In genomic region chr10:1778570-1778969, GRCh38 we compare ENCODE assay signal across 38 cellular contexts. TPM values are rescaled to one million over a fixed set of nuclear protein-coding genes. Genes with fewer than 3 reads are reported as not detected.
DNase-seq lines count a peak whose midpoint lies in the region; ATAC-seq and TF ChIP-seq lines count a peak whose summit lies in the region.
"Had no signal": no experiment of that assay in that cellular context is flagged by ENCODE, and none has a peak within 500 bp of the region (broad histone marks: within the 10 kb centered on the region; RNA-seq: fewer than 3 reads in every experiment).

No MANE protein-coding gene starts in this region.

- CTCF ChIA-PET in activated CD4-positive, alpha-beta T cell treated with anti-CD3 and anti-CD28 coated beads, Interleukin-2, amount 10 ng/mL, durations not matched to agents 7 days and 5 days (lab: Charles Lee), result no interaction called here

- H3K9me3 Mint-ChIP-seq in activated CD4-positive, alpha-beta T cell treated with anti-CD3 and anti-CD28 coated beads, Interleukin-2, amount 10 ng/mL, durations not matched to agents 24 days and 14 days, result no peaks in the 10 kb centered on the region
- H3K9me3 Mint-ChIP-seq in activated CD4-positive, alpha-beta T cell treated with anti-CD3 and anti-CD28 coated beads, Interleukin-2, amount 10 ng/mL, durations not matched to agents 7 days and 5 days, result peaks cover 2% of the 10 kb centered on the region
- H3K9me3 Mint-ChIP-seq: CD4-positive, alpha-beta T cell; CD4-positive, CD25-positive, alpha-beta regulatory T cell; CD8-positive, alpha-beta T cell had no signal

- POLR2A ChIA-PET in activated CD4-positive, alpha-beta T cell treated with anti-CD3 and anti-CD28 coated beads, Interleukin-2, amount 10 ng/mL, durations not matched to agents 7 days and 5 days (lab: Charles Lee), result no interaction called here

- no peak overlapping the region for H2AFZ ChIP-seq in neural cell (ENCODE audit: low read depth, low read length)

- no peaks in the 10 kb centered on the region for H3K9me2 ChIP-seq in neural cell (ENCODE audit: insufficient read depth, low read length)

- no peak overlapping the region for H3K9ac ChIP-seq in neural cell (ENCODE audit: low read length)
- H3K9ac ChIP-seq: BLaER1; BLaER1 treated with 17β-estradiol and CSF1 and Interleukin-3, amounts not matched to agents 10 nM and 100 nM had no signal

- no peaks in the 10 kb centered on the region for H3K4me1 Mint-ChIP-seq in activated CD4-positive, alpha-beta T cell treated with anti-CD3 and anti-CD28 coated beads, Interleukin-2, amount 10 ng/mL, durations not matched to agents 24 days and 14 days
- H3K4me1 Mint-ChIP-seq in activated CD4-positive, alpha-beta T cell treated with anti-CD3 and anti-CD28 coated beads, Interleukin-2, amount 10 ng/mL, durations not matched to agents 7 days and 5 days, result no peaks in the 10 kb centered on the region
- H3K4me1 Mint-ChIP-seq: B cell; CD14-positive monocyte; CD4-positive, alpha-beta memory T cell; CD4-positive, CD25-positive, alpha-beta regulatory T cell; CD8-positive, alpha-beta memory T cell had no signal

- no peaks in the 10 kb centered on the region for H3F3A ChIP-seq in neural cell (ENCODE audit: insufficient read depth, low read length, poor library complexity, severe bottlenecking)

- no peak for ATAC-seq in body of pancreas
- no peak for ATAC-seq in GM21619 (IDR thresholded peaks at IDR 0.05; ENCODE audit: unreplicated experiment)
- no peak for ATAC-seq in gastroesophageal sphincter
- ATAC-seq: A549; CD8-positive, alpha-beta T cell had no signal

- H3K4me2 ChIP-seq in neural cell (ENCODE audit: low read length), result no peak overlapping the region
- H3K4me2 ChIP-seq: A549; BLaER1; BLaER1 treated with 17β-estradiol and CSF1 and Interleukin-3, amounts not matched to agents 10 nM and 100 nM had no signal

- H3K36me3 ChIP-seq in esophagus muscularis mucosa, result no peaks in the 10 kb centered on the region
- no peaks in the 10 kb centered on the region for H3K36me3 ChIP-seq in neural cell (ENCODE audit: insufficient read depth, low read length)
- no peaks in the 10 kb centered on the region for H3K36me3 ChIP-seq in body of pancreas (replicated peaks in 1 of 2; ENCODE audit: insufficient read depth in 1 of 2, low read depth in 2 of 2)
- no peaks in the 10 kb centered on the region for H3K36me3 ChIP-seq in gastroesophageal sphincter
- H3K36me3 ChIP-seq: BE2C; BLaER1; BLaER1 treated with 17β-estradiol and CSF1 and Interleukin-3, amounts not matched to agents 10 nM and 100 nM had no signal

- H3K36me3 Mint-ChIP-seq in activated CD4-positive, alpha-beta T cell treated with anti-CD3 and anti-CD28 coated beads, Interleukin-2, amount 10 ng/mL, durations not matched to agents 24 days and 14 days (ENCODE audit: low read depth), result no peaks in the 10 kb centered on the region
- H3K36me3 Mint-ChIP-seq in activated CD4-positive, alpha-beta T cell treated with anti-CD3 and anti-CD28 coated beads, Interleukin-2, amount 10 ng/mL, durations not matched to agents 7 days and 5 days (ENCODE audit: low read depth), result no peaks in the 10 kb centered on the region
- H3K36me3 Mint-ChIP-seq: CD14-positive monocyte; CD4-positive, alpha-beta memory T cell; CD4-positive, CD25-positive, alpha-beta regulatory T cell; CD8-positive, alpha-beta memory T cell; CD8-positive, alpha-beta T cell had no signal

- 89% methylated on average over 10 of the region's 10 CpGs for WGBS in esophagus muscularis mucosa
- 72 to 79% methylated on average over 10 of the region's 10 CpGs for WGBS in body of pancreas, 2 donors
- WGBS in gastroesophageal sphincter (ENCODE audit: low coverage in 1 of 2), 2 donors, result 78 to 86% methylated on average over 8 to 9 of the region's 10 CpGs

- no peak overlapping the region for H3K4me3 Mint-ChIP-seq in activated CD4-positive, alpha-beta T cell treated with anti-CD3 and anti-CD28 coated beads, Interleukin-2, amount 10 ng/mL, durations not matched to agents 24 days and 14 days
- H3K4me3 Mint-ChIP-seq in activated CD4-positive, alpha-beta T cell treated with anti-CD3 and anti-CD28 coated beads, Interleukin-2, amount 10 ng/mL, durations not matched to agents 7 days and 5 days, result no peak overlapping the region
- H3K4me3 Mint-ChIP-seq: B cell; CD14-positive monocyte; CD4-positive, alpha-beta memory T cell; CD4-positive, alpha-beta T cell; CD4-positive, CD25-positive, alpha-beta regulatory T cell; CD8-positive, alpha-beta memory T cell; CD8-positive, alpha-beta T cell had no signal

- intact Hi-C loops in activated CD4-positive, alpha-beta T cell treated with anti-CD3 and anti-CD28 coated beads, Interleukin-2, amount 10 ng/mL, durations not matched to agents 24 days and 14 days (cut with micrococcal nuclease), result no loop called here
- intact Hi-C loops in esophagus muscularis mucosa (cut with DNase I) (no loop called here), body of pancreas (cut with DNase I) (no loop called here)

- H3K9me3 ChIP-seq in esophagus muscularis mucosa (no peaks in the 10 kb centered on the region), neural cell (ENCODE audit: low read length) (no peaks in the 10 kb centered on the region), body of pancreas (no peaks in the 10 kb centered on the region), gastroesophageal sphincter (peaks cover 0 to 5% (median 0%) of the 10 kb centered on the region in 3 donors)
- H3K9me3 ChIP-seq: A549, BE2C, Caco-2 had no signal

- H3K27ac ChIP-seq in esophagus muscularis mucosa (replicated peaks in 1 of 4), result no peak overlapping the region
- no peak overlapping the region for H3K27ac ChIP-seq in neural cell (ENCODE audit: low read length)
- H3K27ac ChIP-seq in body of pancreas, result no peak overlapping the region
- H3K27ac ChIP-seq in gastroesophageal sphincter, result no peak overlapping the region
- H3K27ac ChIP-seq: 22Rv1; A549; BLaER1; BLaER1 treated with 17β-estradiol and CSF1 and Interleukin-3, amounts not matched to agents 10 nM and 100 nM; C4-2B had no signal

- TF ChIP-seq POLR2A in esophagus muscularis mucosa (IDR thresholded peaks at IDR 0.05; ENCODE audit: low read depth) (no peak), body of pancreas (IDR thresholded peaks at IDR 0.05) (no peak), gastroesophageal sphincter (IDR thresholded peaks at IDR 0.05) (no peak)

- no peaks in the 10 kb centered on the region for H3K4me1 ChIP-seq in esophagus muscularis mucosa
- no peaks in the 10 kb centered on the region for H3K4me1 ChIP-seq in body of pancreas
- H3K4me1 ChIP-seq in gastroesophageal sphincter, result no peaks in the 10 kb centered on the region
- H3K4me1 ChIP-seq: A549; BE2C; BLaER1; BLaER1 treated with 17β-estradiol and CSF1 and Interleukin-3, amounts not matched to agents 10 nM and 100 nM; Caco-2 had no signal

- no peak for TF ChIP-seq EP300 in esophagus muscularis mucosa (IDR thresholded peaks at IDR 0.05)
- TF ChIP-seq EP300 in neural cell (conservative IDR thresholded peaks at IDR 0.05; ENCODE audit: poor library complexity, severe bottlenecking), result no peak
- TF ChIP-seq EP300 in gastroesophageal sphincter (IDR thresholded peaks at IDR 0.05), result no peak

- no peak for TF ChIP-seq RAD21 in neural cell (conservative IDR thresholded peaks at IDR 0.05)

- H4K20me1 ChIP-seq in neural cell (ENCODE audit: insufficient read depth), result no peaks in the 10 kb centered on the region
- H4K20me1 ChIP-seq: BLaER1; BLaER1 treated with 17β-estradiol and CSF1 and Interleukin-3, amounts not matched to agents 10 nM and 100 nM had no signal

- H3K4me3 ChIP-seq in esophagus muscularis mucosa, result no peak overlapping the region
- no peak overlapping the region for H3K4me3 ChIP-seq in neural cell (ENCODE audit: low read length)
- H3K4me3 ChIP-seq in body of pancreas, result no peak overlapping the region
- H3K4me3 ChIP-seq in gastroesophageal sphincter, result no peak overlapping the region
- H3K4me3 ChIP-seq: A549; BLaER1; BLaER1 treated with 17β-estradiol and CSF1 and Interleukin-3, amounts not matched to agents 10 nM and 100 nM had no signal

- H3K27ac Mint-ChIP-seq in activated CD4-positive, alpha-beta T cell treated with anti-CD3 and anti-CD28 coated beads, Interleukin-2, amount 10 ng/mL, durations not matched to agents 24 days and 14 days, result no peak overlapping the region
- no peak overlapping the region for H3K27ac Mint-ChIP-seq in activated CD4-positive, alpha-beta T cell treated with anti-CD3 and anti-CD28 coated beads, Interleukin-2, amount 10 ng/mL, durations not matched to agents 7 days and 5 days
- H3K27ac Mint-ChIP-seq: B cell; CD14-positive monocyte; CD4-positive, alpha-beta memory T cell; CD4-positive, alpha-beta T cell; CD4-positive, CD25-positive, alpha-beta regulatory T cell; CD8-positive, alpha-beta memory T cell; CD8-positive, alpha-beta T cell had no signal

- peak; percentile 15 for DNase-seq in activated CD4-positive, alpha-beta T cell treated with anti-CD3 and anti-CD28 coated beads, Interleukin-2, amount 10 ng/mL, durations not matched to agents 24 days and 14 days
- DNase-seq in activated CD4-positive, alpha-beta T cell treated with anti-CD3 and anti-CD28 coated beads, Interleukin-2, amount 10 ng/mL, durations not matched to agents 7 days and 5 days, result no peak
- DNase-seq in esophagus muscularis mucosa (ENCODE audit: extremely low spot score) (peak; percentile 60), superior temporal gyrus (ENCODE audit: extremely low spot score) (peak; percentile 13), body of pancreas (no peak)
- DNase-seq: 8988T; ACHN; AML-193; BE2C; C1 segment of cervical spinal cord; Caco-2; Calu3; CD4-positive, alpha-beta memory T cell; CD4-positive, alpha-beta T cell; CD4-positive, CD25-positive, alpha-beta regulatory T cell; CD8-positive, alpha-beta memory T cell; CD8-positive, alpha-beta T cell; COR-L47; DMS 273 treated with DMSO at 0.1 percent for 48 hours; DMS153; DMS53; DMS79; DMS79 treated with DMSO at 0.1 percent for 48 hours; DND-41; EL had no signal

- TF ChIP-seq CTCF in esophagus muscularis mucosa (IDR thresholded peaks at IDR 0.05) (no peak), neural cell (IDR thresholded peaks at IDR 0.05; ENCODE audit: poor library complexity, severe bottlenecking) (no peak), body of pancreas (IDR thresholded peaks at IDR 0.05) (no peak), gastroesophageal sphincter (IDR thresholded peaks at IDR 0.05) (no peak)

- no peaks in the 10 kb centered on the region for H3K27me3 Mint-ChIP-seq in activated CD4-positive, alpha-beta T cell treated with anti-CD3 and anti-CD28 coated beads, Interleukin-2, amount 10 ng/mL, durations not matched to agents 24 days and 14 days
- H3K27me3 Mint-ChIP-seq in activated CD4-positive, alpha-beta T cell treated with anti-CD3 and anti-CD28 coated beads, Interleukin-2, amount 10 ng/mL, durations not matched to agents 7 days and 5 days, result no peaks in the 10 kb centered on the region
- H3K27me3 Mint-ChIP-seq: CD4-positive, alpha-beta T cell; CD4-positive, CD25-positive, alpha-beta regulatory T cell had no signal

- H3K79me2 ChIP-seq in neural cell (replicated peaks; ENCODE audit: insufficient read depth, low read length), result no peaks in the 10 kb centered on the region

- H3K27me3 ChIP-seq in esophagus muscularis mucosa (no peaks in the 10 kb centered on the region), neural cell (ENCODE audit: insufficient read depth, low read depth, low read length) (no peaks in the 10 kb centered on the region), body of pancreas (no peaks in the 10 kb centered on the region), gastroesophageal sphincter (peaks cover 14% of the 10 kb centered on the region)
- H3K27me3 ChIP-seq: BE2C; BLaER1; BLaER1 treated with 17β-estradiol and CSF1 and Interleukin-3, amounts not matched to agents 10 nM and 100 nM had no signal

RNA-seq across cellular contexts. Expression of gene ADARB2, which starts 41.2 kb away (rescaled TPM):
- total RNA-seq in activated CD4-positive, alpha-beta T cell treated with anti-CD3 and anti-CD28 coated beads, Interleukin-2, amount 10 ng/mL, durations not matched to agents 24 days and 14 days, result not detected in 2 replicates
- under 1 TPM; 0.17 to 0.30 TPM for total RNA-seq in activated CD4-positive, alpha-beta T cell treated with anti-CD3 and anti-CD28 coated beads, Interleukin-2, amount 10 ng/mL, durations not matched to agents 7 days and 5 days
- total RNA-seq in esophagus muscularis mucosa, result 1 to 10 TPM; 2.3 to 3.7 (median 2.6) TPM
- polyA plus RNA-seq in neural cell, result 3.6 and 7.2 TPM in 2 replicates
- polyA minus RNA-seq in neural cell, result 17.5 and 22.5 TPM in 2 replicates
- 10 to 100 TPM in 1 of 2 donors, 1 to 10 TPM in 1; 8.0 to 12.2 TPM for total RNA-seq in body of pancreas
- total RNA-seq in gastroesophageal sphincter, result 1 to 10 TPM; 1.3 to 5.4 (median 1.8) TPM
- total RNA-seq: A673; Calu3; CD8-positive, alpha-beta memory T cell had no signal
- polyA plus RNA-seq: A549; AG04450; BJ; CD14-positive monocyte; CD4-positive, alpha-beta memory T cell; CD8-positive, alpha-beta memory T cell had no signal

Comparison
In these comparisons a context has a peak if more than half of its experiments do, and no peak if none do; other contexts are left out.
1. DNase-seq: peak in activated CD4-positive, alpha-beta T cell treated with anti-CD3 and anti-CD28 coated beads, Interleukin-2, amount 10 ng/mL, durations not matched to agents 24 days and 14 days (single experiment), esophagus muscularis mucosa (single experiment) and superior temporal gyrus (single experiment); none in activated CD4-positive, alpha-beta T cell treated with anti-CD3 and anti-CD28 coated beads, Interleukin-2, amount 10 ng/mL, durations not matched to agents 7 days and 5 days (single experiment) and body of pancreas (0 of 4).